Comparison of ENCODE assay signal across 22 cellular contexts in the genomic region with DNA sequence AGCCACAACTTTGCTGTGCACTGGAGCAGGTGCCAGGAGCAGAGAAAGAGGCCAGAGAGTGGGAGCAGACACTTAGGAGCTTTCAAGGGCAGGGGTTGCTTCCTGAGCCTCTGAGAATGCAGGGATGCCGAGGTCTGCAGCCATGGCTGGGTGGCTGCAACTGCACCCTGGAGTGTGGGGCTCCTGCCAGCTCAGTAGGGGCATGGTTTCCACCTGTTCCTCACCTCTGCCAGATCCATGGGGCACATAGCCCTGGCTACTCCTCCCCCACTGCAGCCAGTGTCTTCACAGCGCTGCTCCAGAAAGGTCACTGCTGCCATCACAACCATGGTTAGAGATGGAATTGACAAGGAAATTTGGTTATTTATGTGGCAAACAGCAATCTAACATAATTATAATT.
DNase-seq lines count a peak whose midpoint lies in the region; ATAC-seq, FAIRE-seq and TF ChIP-seq lines count a peak whose summit lies in the region.
"Had no signal": no experiment of that assay in that cellular context is flagged by ENCODE, and none has a peak within 500 bp of the region (broad histone marks: within the 10 kb centered on the region; RNA-seq: fewer than 3 reads in every experiment).

No MANE protein-coding gene starts in this region.

- H3K9me3 ChIP-seq in left ventricle myocardium inferior (replicated peaks) = no peaks in the 10 kb centered on the region
- no peaks in the 10 kb centered on the region for H3K9me3 ChIP-seq in H1 (ENCODE audit: insufficient read depth in 2 of 2, low read depth in 1 of 2, low read length in 1 of 2)
- H3K9me3 ChIP-seq in neuronal stem cell (replicated peaks in 1 of 2; ENCODE audit: control insufficient read depth in 2 of 2, insufficient read depth in 1 of 2, low read depth in 1 of 2, low read length in 2 of 2) = no peaks in the 10 kb centered on the region
- no peaks in the 10 kb centered on the region for H3K9me3 ChIP-seq in psoas muscle
- H3K9me3 ChIP-seq: A549, Caco-2 had no signal

- H3K36me3 ChIP-seq in left ventricle myocardium inferior (no peaks in the 10 kb centered on the region), H1 (ENCODE audit: control insufficient read depth in 2 of 4, insufficient read depth in 4 of 4, low read length in 3 of 4) (no peaks in the 10 kb centered on the region), neuronal stem cell (replicated peaks in 1 of 2; ENCODE audit: control insufficient read depth in 2 of 2, insufficient read depth in 2 of 2, low read length in 2 of 2) (no peaks in the 10 kb centered on the region), psoas muscle (ENCODE audit: insufficient read depth in 1 of 2, low read depth in 1 of 2) (no peaks in the 10 kb centered on the region)
- H3K36me3 ChIP-seq: BLaER1 treated with 17β-estradiol and CSF1 and Interleukin-3, amounts not matched to agents 10 nM and 100 nM had no signal

- H3K56ac ChIP-seq in H1 (replicated peaks; ENCODE audit: insufficient read length, low read depth, low read length) = no peak overlapping the region

- intact Hi-C loops in Right ventricle myocardium superior (cut with DNase I) (no loop called here), left ventricle myocardium inferior (cut with micrococcal nuclease) (no loop called here), psoas muscle (cut with DNase I) (no loop called here)

- H2BK20ac ChIP-seq in H1 (ENCODE audit: low read length) = peak overlapping the region; percentile 61; the same call in 1 of the 2 replicates

- H4K8ac ChIP-seq in H1 (ENCODE audit: extremely low read depth, insufficient read depth, low read length) (no peak overlapping the region), neuronal stem cell (ENCODE audit: low read depth, low read length) (no peak overlapping the region)

- CTCF ChIA-PET in H1 (lab: Charles Lee; ENCODE audit: partially characterized antibody) = interaction anchor here (1.2 kb wide), 1 partner anchor 128 kb away, joined by 3 read pairs; no protein-coding TSS in a partner anchor

- H3K9ac ChIP-seq in H1 (replicated peaks in 1 of 4; ENCODE audit: extremely low read depth in 1 of 4, low read depth in 3 of 4, low read length in 3 of 4) (no peak overlapping the region), neuronal stem cell (ENCODE audit: low read depth, low read length, poor library complexity) (no peak overlapping the region)
- H3K9ac ChIP-seq: BLaER1 treated with 17β-estradiol and CSF1 and Interleukin-3, amounts not matched to agents 10 nM and 100 nM had no signal

- H3K79me1 ChIP-seq in H1 (ENCODE audit: low read depth, low read length) = no peaks in the 10 kb centered on the region
- H3K79me1 ChIP-seq in neuronal stem cell (ENCODE audit: low read depth, low read length) = no peaks in the 10 kb centered on the region

- POLR2A ChIA-PET in H1 (lab: Charles Lee; ENCODE audit: partially characterized antibody) = no interaction called here

- peak overlapping the region; percentile 49; the same call in 1 of the 2 replicates for H2BK5ac ChIP-seq in H1 (ENCODE audit: low read depth, low read length)
- no peak overlapping the region for H2BK5ac ChIP-seq in neuronal stem cell (ENCODE audit: low read length)

- H2BK15ac ChIP-seq in H1 (ENCODE audit: low read length) (peak overlapping the region; percentile 92; the same call in 1 of the 2 replicates), neuronal stem cell (ENCODE audit: low read length) (no peak overlapping the region)

- H2BK12ac ChIP-seq in H1 (ENCODE audit: low read depth, low read length) (peak overlapping the region; percentile 99), neuronal stem cell (ENCODE audit: low read length) (peak overlapping the region; percentile 25)

- peak overlapping the region; percentile 90 for H2BK120ac ChIP-seq in H1 (replicated peaks; ENCODE audit: low read depth, low read length)
- H2BK120ac ChIP-seq in neuronal stem cell (ENCODE audit: low read depth, low read length) = no peak overlapping the region

- H3K27ac ChIP-seq in left ventricle myocardium inferior (replicated peaks) = no peak overlapping the region
- H3K27ac ChIP-seq in H1 (ENCODE audit: low read depth, low read length) = no peak overlapping the region
- H3K27ac ChIP-seq in neuronal stem cell (replicated peaks; ENCODE audit: low read length) = no peak overlapping the region
- peak overlapping the region; percentile 80 for H3K27ac ChIP-seq in psoas muscle
- H3K27ac ChIP-seq: 22Rv1; A549; BLaER1 treated with 17β-estradiol and CSF1 and Interleukin-3, amounts not matched to agents 10 nM and 100 nM; C4-2B had no signal

- TF ChIP-seq CTCF in left ventricle myocardium inferior (IDR thresholded peaks at IDR 0.05; ENCODE audit: borderline replicate concordance) (no peak), H1 (IDR thresholded peaks at IDR 0.05; ENCODE audit: control extremely low read depth in 1 of 3, insufficient read depth in 1 of 3, low read depth in 1 of 3, low read length in 3 of 3) (no peak), psoas muscle (IDR thresholded peaks at IDR 0.05) (no peak)

- H3K4ac ChIP-seq in H1 (replicated peaks; ENCODE audit: insufficient read length, low read depth, low read length) = no peak overlapping the region
- H3K4ac ChIP-seq in neuronal stem cell (ENCODE audit: low read length) = no peak overlapping the region

- H3K18ac ChIP-seq in H1 (ENCODE audit: extremely low read depth, low read length) = no peak overlapping the region
- H3K18ac ChIP-seq in neuronal stem cell (ENCODE audit: low read length) = peak overlapping the region; percentile 74

- TF ChIP-seq RAD21 in H1 (IDR thresholded peaks at IDR 0.05 in 1 of 2, conservative IDR thresholded peaks at IDR 0.05 in 1 of 2; ENCODE audit: low read depth in 2 of 2, low read length in 2 of 2) = no peak

- ATAC-seq in Right ventricle myocardium superior (ENCODE audit: poor library complexity) (peak; percentile 11), psoas muscle (peak; percentile 53 to 70 (median 62)), GM21723 (IDR thresholded peaks at IDR 0.05; ENCODE audit: unreplicated experiment) (no peak), GM18517 (IDR thresholded peaks at IDR 0.05; ENCODE audit: unreplicated experiment) (no peak)
- ATAC-seq: A549; CD8-positive, alpha-beta T cell had no signal

- H4K91ac ChIP-seq in H1 (replicated peaks; ENCODE audit: insufficient read length, low read length) (peak overlapping the region; percentile 80), neuronal stem cell (ENCODE audit: low read depth, low read length, poor library complexity) (no peak overlapping the region)

- H3K4me1 ChIP-seq in left ventricle myocardium inferior (peaks cover 10% of the 10 kb centered on the region), H1 (replicated peaks in 1 of 4; ENCODE audit: control insufficient read depth in 3 of 4, insufficient read depth in 4 of 4, low read length in 3 of 4) (peaks cover 4 to 23% (median 17%) of the 10 kb centered on the region in 4 experiments), neuronal stem cell (ENCODE audit: control insufficient read depth in 2 of 2, insufficient read depth in 1 of 2, low read depth in 1 of 2, low read length in 2 of 2) (peaks cover 0 to 2% of the 10 kb centered on the region in 2 donors), psoas muscle (peaks cover 10% of the 10 kb centered on the region)
- H3K4me1 ChIP-seq: A549; BLaER1 treated with 17β-estradiol and CSF1 and Interleukin-3, amounts not matched to agents 10 nM and 100 nM; Caco-2 had no signal

- H4K5ac ChIP-seq in H1 (ENCODE audit: insufficient read length, low read depth, low read length) = no peak overlapping the region

- H3K79me2 ChIP-seq in H1 (ENCODE audit: control insufficient read depth in 1 of 2, insufficient read depth in 2 of 2, low read length in 2 of 2) = no peaks in the 10 kb centered on the region

- H3K14ac ChIP-seq in H1 (ENCODE audit: insufficient read length) = no peak overlapping the region
- peak overlapping the region; percentile 89 for H3K14ac ChIP-seq in neuronal stem cell (ENCODE audit: low read length)

- TF ChIP-seq EP300 in H1 (IDR thresholded peaks at IDR 0.05; ENCODE audit: borderline replicate concordance in 1 of 2, low read depth in 2 of 2, low read length in 2 of 2) = no peak

- H2AFZ ChIP-seq in H1 (ENCODE audit: low read length) (no peak overlapping the region), neuronal stem cell (ENCODE audit: low read length) (no peak overlapping the region)

- H3K23ac ChIP-seq in H1 (ENCODE audit: insufficient read length) (no peak overlapping the region), neuronal stem cell (ENCODE audit: low read depth, low read length, poor library complexity) (peak overlapping the region; percentile 65)

- H3K23me2 ChIP-seq in H1 (ENCODE audit: low read depth, low read length) = no peaks in the 10 kb centered on the region

- no peak for TF ChIP-seq POLR2A in H1 (IDR thresholded peaks at IDR 0.05; ENCODE audit: control extremely low read depth in 1 of 2, low read depth in 2 of 2, low read length in 2 of 2)

- FAIRE-seq in H1 (lab: Jason Lieb, UNC) = no peak
- FAIRE-seq: A549, D721Med, G401.6, GM12891 had no signal

- H3K4me3 ChIP-seq in left ventricle myocardium inferior (no peak overlapping the region), H1 (ENCODE audit: extremely low read depth in 1 of 4, insufficient read depth in 2 of 4, low read depth in 3 of 4, low read length in 4 of 4) (no peak overlapping the region), neuronal stem cell (ENCODE audit: low read length in 2 of 2) (no peak overlapping the region), psoas muscle (no peak overlapping the region)
- H3K4me3 ChIP-seq: A549; BLaER1 treated with 17β-estradiol and CSF1 and Interleukin-3, amounts not matched to agents 10 nM and 100 nM had no signal

- WGBS in H1 (ENCODE audit: extremely low coverage in 1 of 2, insufficient coverage in 1 of 2, insufficient read length in 1 of 2, insufficient replicate concordance in 2 of 2, low coverage in 1 of 2, low lambda C conversion rate in 2 of 2, missing lambda C conversion rate in 1 of 2), 2 experiments = 92% methylated on average over 1 of the region's 2 CpGs; no CpG with 5 or more reads in 1 of the 2 experiments
- no CpG with 5 or more reads among the region's 2 CpGs for WGBS in neuronal stem cell (ENCODE audit: extremely low coverage in 2 of 2, insufficient read length in 2 of 2, insufficient replicate concordance in 1 of 2), 2 donors
- 22 to 54% (median 38%) methylated on average over 1 to 2 of the region's 2 CpGs for WGBS in psoas muscle, 3 donors

- DNase-seq in Right ventricle myocardium superior (no peak), left ventricle myocardium inferior (no peak), H1 (ENCODE audit: low read depth in 1 of 2, low spot score in 2 of 2) (no peak), neuronal stem cell (ENCODE audit: low spot score) (no peak), psoas muscle (peak; percentile 12 to 48), NCI-H748 treated with DMSO at 0.1 percent for 48 hours (lab: John Stamatoyannopoulos, UW) (no peak)
- DNase-seq: AML-193; Caco-2; Calu3; CD4-positive, alpha-beta T cell; CD8-positive, alpha-beta T cell; DMS79 treated with DMSO at 0.1 percent for 48 hours; GF-D8 had no signal

- no peaks in the 10 kb centered on the region for H4K20me1 ChIP-seq in H1 (replicated peaks in 1 of 2; ENCODE audit: control insufficient read depth in 1 of 2, insufficient read depth in 2 of 2, low read length in 2 of 2)
- H4K20me1 ChIP-seq: BLaER1 treated with 17β-estradiol and CSF1 and Interleukin-3, amounts not matched to agents 10 nM and 100 nM had no signal

- H2AK5ac ChIP-seq in H1 (ENCODE audit: low read depth, low read length) = peak overlapping the region; percentile 97; the same call in 1 of the 2 replicates
- peak overlapping the region; percentile 20 for H2AK5ac ChIP-seq in neuronal stem cell (ENCODE audit: low read depth, low read length)

- H3K27me3 ChIP-seq in left ventricle myocardium inferior (ENCODE audit: low read depth) (no peaks in the 10 kb centered on the region), H1 (replicated peaks in 1 of 4; ENCODE audit: control insufficient read depth in 3 of 4, extremely low read depth in 1 of 4, insufficient read depth in 3 of 4, low read length in 3 of 4) (peaks cover 0 to 12% (median 3%) of the 10 kb centered on the region in 4 experiments; a peak in 5 of 7 replicates), neuronal stem cell (ENCODE audit: control insufficient read depth in 3 of 3, insufficient read depth in 3 of 3, low read depth in 1 of 3, low read length in 3 of 3) (no peaks in the 10 kb centered on the region), psoas muscle (ENCODE audit: insufficient read depth in 3 of 3, low read length in 2 of 3) (no peaks in the 10 kb centered on the region)
- H3K27me3 ChIP-seq: BLaER1 treated with 17β-estradiol and CSF1 and Interleukin-3, amounts not matched to agents 10 nM and 100 nM had no signal

- H3K4me2 ChIP-seq in H1 (ENCODE audit: insufficient read depth in 1 of 2, low read depth in 2 of 2, low read length in 2 of 2) = no peak overlapping the region
- no peak overlapping the region for H3K4me2 ChIP-seq in neuronal stem cell (ENCODE audit: insufficient read depth, low read length, poor library complexity, severe bottlenecking)
- H3K4me2 ChIP-seq: A549; BLaER1 treated with 17β-estradiol and CSF1 and Interleukin-3, amounts not matched to agents 10 nM and 100 nM had no signal

Comparison
In these comparisons a context has a peak if more than half of its experiments do, and no peak if none do; other contexts are left out.
1. ATAC-seq: peak in Right ventricle myocardium superior (single experiment) and psoas muscle (4 of 4); none in GM21723 (single experiment) and GM18517 (single experiment).
2. DNase-seq: peak in psoas muscle (2 of 2); none in Right ventricle myocardium superior (single experiment), left ventricle myocardium inferior (single experiment), H1 (0 of 2), neuronal stem cell (single experiment) and NCI-H748 treated with DMSO at 0.1 percent for 48 hours (single experiment).